7 cellular contexts compared by ENCODE assay signal in genomic region chr1:228902781-228903572, GRCh38.
DNase-seq lines count a peak whose midpoint lies in the region; ATAC-seq and TF ChIP-seq lines count a peak whose summit lies in the region.

No MANE protein-coding gene starts in this region.

- WGBS in hepatocyte (ENCODE audit: low lambda C conversion rate, missing lambda C conversion rate): 71% methylated on average over 15 of the region's 15 CpGs
- WGBS in smooth muscle cell (ENCODE audit: low lambda C conversion rate): 46% methylated on average over 15 of the region's 15 CpGs

- H3K4me1 ChIP-seq in hepatocyte (ENCODE audit: insufficient read depth): peaks cover 79% of the 10 kb centered on the region
- peaks cover 37% of the 10 kb centered on the region for H3K4me1 ChIP-seq in smooth muscle cell (ENCODE audit: low read depth)

- in situ Hi-C loops in GM13977 (cut with MboI; ENCODE audit: low pct_unique_long_range_greater_than_20kb, low sequenced_read_pairs, unreplicated experiment): no loop called here

- H3K79me2 ChIP-seq in hepatocyte: no peaks in the 10 kb centered on the region
- no peaks in the 10 kb centered on the region for H3K79me2 ChIP-seq in smooth muscle cell (ENCODE audit: low read depth)

- H4K20me1 ChIP-seq in hepatocyte (ENCODE audit: insufficient read depth, poor library complexity, severe bottlenecking) (no peaks in the 10 kb centered on the region), smooth muscle cell (ENCODE audit: low read depth) (no peaks in the 10 kb centered on the region)

- H3F3A ChIP-seq in smooth muscle cell (ENCODE audit: low read depth): peaks cover 35% of the 10 kb centered on the region

- H2AFZ ChIP-seq in hepatocyte (no peak overlapping the region), smooth muscle cell (ENCODE audit: low read depth) (no peak overlapping the region)

- ATAC-seq in GM19463 (IDR thresholded peaks at IDR 0.05; ENCODE audit: unreplicated experiment): no peak

- TF ChIP-seq CTCF in hepatocyte (IDR thresholded peaks at IDR 0.05; ENCODE audit: poor library complexity) (no peak), smooth muscle cell (IDR thresholded peaks at IDR 0.05; ENCODE audit: borderline replicate concordance, insufficient read depth, poor library complexity, severe bottlenecking) (no peak), GM13977 (IDR thresholded peaks at IDR 0.05; ENCODE audit: extremely low read depth, insufficient read depth, missing control alignments) (no peak)

- H3K4me3 ChIP-seq in hepatocyte: no peak overlapping the region
- H3K4me3 ChIP-seq in smooth muscle cell: no peak overlapping the region

- H3K9ac ChIP-seq in smooth muscle cell (ENCODE audit: low read depth): no peak overlapping the region

- no peaks in the 10 kb centered on the region for H3K9me2 ChIP-seq in hepatocyte (replicated peaks; ENCODE audit: insufficient read depth)

- DNase-seq in LoVo (ENCODE audit: low spot score): peak; percentile 94
- peak; percentile 80 for DNase-seq in hepatocyte (ENCODE audit: low spot score)
- peak; percentile 53 for DNase-seq in smooth muscle cell (lab: John Stamatoyannopoulos, UW; ENCODE audit: unreplicated experiment)
- DNase-seq in NOMO-1 treated with DMSO at 0.1 percent for 48 hours (lab: John Stamatoyannopoulos, UW; ENCODE audit: unreplicated experiment): no peak
- DNase-seq in GM13977 (ENCODE audit: low spot score): no peak

- H3K4me2 ChIP-seq in hepatocyte: peak overlapping the region; percentile 40
- peak overlapping the region; percentile 57 for H3K4me2 ChIP-seq in smooth muscle cell

- peak overlapping the region; percentile 73 for H3K27ac ChIP-seq in angular gyrus (ENCODE audit: low read depth, low read length)
- H3K27ac ChIP-seq in hepatocyte: peak overlapping the region; percentile 77
- peak overlapping the region; percentile 67 for H3K27ac ChIP-seq in smooth muscle cell (ENCODE audit: low read depth)

- H3K27me3 ChIP-seq in hepatocyte (no peaks in the 10 kb centered on the region), smooth muscle cell (ENCODE audit: low read depth) (no peaks in the 10 kb centered on the region)

- H3K9me3 ChIP-seq in hepatocyte (ENCODE audit: low read depth) (no peaks in the 10 kb centered on the region), smooth muscle cell (replicated peaks; ENCODE audit: low read depth) (no peaks in the 10 kb centered on the region)

- H3K36me3 ChIP-seq in hepatocyte (replicated peaks; ENCODE audit: insufficient read depth, low read depth): no peaks in the 10 kb centered on the region
- no peaks in the 10 kb centered on the region for H3K36me3 ChIP-seq in smooth muscle cell (ENCODE audit: low read depth)

Comparison
In these comparisons a context has a peak if more than half of its experiments do, and no peak if none do; other contexts are left out.
1. DNase-seq: peak in LoVo (single experiment), hepatocyte (single experiment) and smooth muscle cell (single experiment); none in NOMO-1 treated with DMSO at 0.1 percent for 48 hours (single experiment) and GM13977 (single experiment).
2. Peak in every context shown above with its lines, with median percentiles within 50 percentile points of each other: H3K27ac ChIP-seq.